8 cellular contexts compared by ENCODE assay signal in genomic region chr6:159989882-159990480, GRCh38. TPM values are rescaled to one million over a fixed set of nuclear protein-coding genes. Genes with fewer than 3 reads are reported as not detected.
DNase-seq lines count a peak whose midpoint lies in the region; ATAC-seq and TF ChIP-seq lines count a peak whose summit lies in the region.

No MANE protein-coding gene starts in this region.

- no peaks in the 10 kb centered on the region for H3K79me1 ChIP-seq in neuronal stem cell (ENCODE audit: low read depth, low read length)

- no peak overlapping the region for H3K23ac ChIP-seq in neuronal stem cell (ENCODE audit: low read depth, low read length, poor library complexity)

- H2BK5ac ChIP-seq in neuronal stem cell (ENCODE audit: low read length) = no peak overlapping the region

- no peak overlapping the region for H3K18ac ChIP-seq in neuronal stem cell (ENCODE audit: low read length)

- no peak overlapping the region for H3K14ac ChIP-seq in neuronal stem cell (ENCODE audit: low read length)

- no peak overlapping the region for H4K8ac ChIP-seq in neuronal stem cell (ENCODE audit: low read depth, low read length)

- no peak overlapping the region for H2BK120ac ChIP-seq in neuronal stem cell (ENCODE audit: low read depth, low read length)

- ATAC-seq in GM21528 (IDR thresholded peaks at IDR 0.05; ENCODE audit: low FRiP score, unreplicated experiment) = peak; percentile 78

- H3K27me3 ChIP-seq in HUES6 (ENCODE audit: control insufficient read depth, insufficient read depth, low read length) (no peaks in the 10 kb centered on the region), neuronal stem cell (ENCODE audit: control insufficient read depth in 3 of 3, insufficient read depth in 3 of 3, low read depth in 1 of 3, low read length in 3 of 3) (no peaks in the 10 kb centered on the region)

- H4K91ac ChIP-seq in neuronal stem cell (ENCODE audit: low read depth, low read length, poor library complexity) = no peak overlapping the region

- no peak overlapping the region for H3K4me3 ChIP-seq in HUES6 (ENCODE audit: low read depth, low read length)
- no peak overlapping the region for H3K4me3 ChIP-seq in neuronal stem cell (ENCODE audit: low read length in 2 of 2)

- no peak overlapping the region for H2BK15ac ChIP-seq in neuronal stem cell (ENCODE audit: low read length)

- H2AK5ac ChIP-seq in neuronal stem cell (ENCODE audit: low read depth, low read length) = no peak overlapping the region

- no peak overlapping the region for H2BK12ac ChIP-seq in neuronal stem cell (ENCODE audit: low read length)

- peaks cover 9% of the 10 kb centered on the region; the same call in 1 of the 2 replicates for H3K36me3 ChIP-seq in HUES6 (ENCODE audit: control insufficient read depth, insufficient read depth, low read length)
- peaks cover 3 to 39% of the 10 kb centered on the region in 2 donors for H3K36me3 ChIP-seq in neuronal stem cell (replicated peaks in 1 of 2; ENCODE audit: control insufficient read depth in 2 of 2, insufficient read depth in 2 of 2, low read length in 2 of 2)

- no CpG with 5 or more reads among the region's 8 CpGs for WGBS in neuronal stem cell (ENCODE audit: extremely low coverage in 2 of 2, insufficient read length in 2 of 2, insufficient replicate concordance in 1 of 2), 2 donors

- H3K4me1 ChIP-seq in HUES6 (ENCODE audit: control insufficient read depth, insufficient read depth, low read length) (peaks cover 27% of the 10 kb centered on the region), neuronal stem cell (ENCODE audit: control insufficient read depth in 2 of 2, insufficient read depth in 1 of 2, low read depth in 1 of 2, low read length in 2 of 2) (peaks cover 0 to 1% of the 10 kb centered on the region in 2 donors)

- H3K4ac ChIP-seq in neuronal stem cell (ENCODE audit: low read length) = no peak overlapping the region

- TF ChIP-seq POLR2A in erythroblast (IDR thresholded peaks at IDR 0.05; ENCODE audit: low read length) = no peak

- peak; percentile 63 for DNase-seq in EL
- DNase-seq in erythroblast (lab: John Stamatoyannopoulos, UW) = peak; percentile 37 to 40
- no peak for DNase-seq in NCI-H128 (lab: John Stamatoyannopoulos, UW; ENCODE audit: unreplicated experiment)
- DNase-seq in SK-N-DZ (ENCODE audit: low spot score) = no peak
- DNase-seq in neuronal stem cell (ENCODE audit: low spot score) = no peak
- no peak for DNase-seq in GM19240 (ENCODE audit: insufficient read length, low spot score)

- no peaks in the 10 kb centered on the region for H3K9me3 ChIP-seq in HUES6 (ENCODE audit: control insufficient read depth, insufficient read depth, low read depth, low read length)
- peaks cover 2 to 35% of the 10 kb centered on the region in 2 donors for H3K9me3 ChIP-seq in neuronal stem cell (replicated peaks in 1 of 2; ENCODE audit: control insufficient read depth in 2 of 2, insufficient read depth in 1 of 2, low read depth in 1 of 2, low read length in 2 of 2)

- H2AFZ ChIP-seq in neuronal stem cell (ENCODE audit: low read length) = no peak overlapping the region

- no peak overlapping the region for H3K4me2 ChIP-seq in neuronal stem cell (ENCODE audit: insufficient read depth, low read length, poor library complexity, severe bottlenecking)

- no peak overlapping the region for H3K9ac ChIP-seq in HUES6 (ENCODE audit: low read length)
- no peak overlapping the region for H3K9ac ChIP-seq in neuronal stem cell (ENCODE audit: low read depth, low read length, poor library complexity)

- H3K27ac ChIP-seq in HUES6 (ENCODE audit: low read depth, low read length) = peak overlapping the region; percentile 68
- H3K27ac ChIP-seq in neuronal stem cell (replicated peaks; ENCODE audit: low read length) = no peak overlapping the region

RNA-seq across cellular contexts. Expression of gene IGF2R, which starts 21.1 kb away (rescaled TPM):
- 9.8 and 13.8 TPM in 2 replicates for polyA plus RNA-seq in SK-N-DZ (2014; cell fraction: cytosol; rRNA removed)
- polyA plus RNA-seq in SK-N-DZ (2014; cell fraction: nucleus; rRNA removed) = 9.3 and 12.4 TPM in 2 replicates
- 14.0 TPM for polyA plus RNA-seq in neuronal stem cell (2013, experiment 1 of 2)
- polyA plus RNA-seq in neuronal stem cell (2013, experiment 2 of 2) = 13.5 TPM

Comparison
In these comparisons a context has a peak if more than half of its experiments do, and no peak if none do; other contexts are left out.
1. DNase-seq: peak in EL (single experiment) and erythroblast (2 of 2); none in NCI-H128 (single experiment), SK-N-DZ (single experiment), neuronal stem cell (single experiment) and GM19240 (single experiment).